7 cellular contexts compared by ENCODE assay signal in the genomic region with DNA sequence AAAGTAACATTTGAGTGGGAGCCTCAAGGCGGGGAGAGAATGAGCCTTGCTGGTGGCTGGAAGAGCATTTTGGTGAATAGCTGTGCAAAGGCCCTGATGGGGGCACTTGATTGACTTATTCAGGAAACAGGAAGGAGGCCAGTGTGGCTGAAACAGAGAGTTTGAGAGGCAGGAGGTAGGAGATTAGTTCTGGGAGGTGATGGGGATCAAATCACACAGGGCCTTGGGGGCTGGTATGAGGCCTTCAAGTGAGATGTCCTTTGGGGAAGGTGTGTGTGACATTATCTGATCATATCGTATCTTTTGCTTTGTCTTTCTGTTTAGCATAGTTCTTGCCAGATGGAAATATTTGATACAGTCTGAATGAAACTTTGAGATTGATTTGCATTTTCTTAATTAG.
"Had no signal": no experiment of that assay in that cellular context is flagged by ENCODE, and none has a peak within 500 bp of the region (broad histone marks: within the 10 kb centered on the region; RNA-seq: fewer than 3 reads in every experiment).

No MANE protein-coding gene starts in this region.

- H3K36me3 ChIP-seq: HAP-1 had no signal

- DNase-seq: GM23248, GOT3, H7, HFFc6 had no signal

- H3K4me3 ChIP-seq: GM23248, HAP-1 had no signal

- ATAC-seq: HCT116, HepG2 had no signal

- H3K27ac ChIP-seq: GM23248 had no signal

- H3K9ac ChIP-seq: GM23248 had no signal

- H3K4me1 ChIP-seq: HAP-1 had no signal

- H3K9me3 ChIP-seq: HAP-1 had no signal

- H2AFZ ChIP-seq: GM23248 had no signal
